ENCODE assay signal across 8 cellular contexts in genomic region chr14:95196268-95196667, GRCh38. TPM values are rescaled to one million over a fixed set of nuclear protein-coding genes. Genes with fewer than 3 reads are reported as not detected.
DNase-seq lines count a peak whose midpoint lies in the region; ATAC-seq, FAIRE-seq and TF ChIP-seq lines count a peak whose summit lies in the region.

No MANE protein-coding gene starts in this region.

- ATAC-seq in GM18873 (IDR thresholded peaks at IDR 0.05; ENCODE audit: low FRiP score, unreplicated experiment) (no peak), HG03442 (IDR thresholded peaks at IDR 0.05; ENCODE audit: unreplicated experiment) (no peak)

- no peaks in the 10 kb centered on the region for H3K9me3 ChIP-seq in small intestine (ENCODE audit: control insufficient read depth, low read depth)

- DNase-seq in SIG-M5 treated with dmso at 0.1 percent for 504 hours (lab: John Stamatoyannopoulos, UW; ENCODE audit: unreplicated experiment) (peak; percentile 55), SIG-M5 (lab: John Stamatoyannopoulos, UW) (no peak), Kasumi-1 (lab: John Stamatoyannopoulos, UW) (peak; percentile 49 to 52), choroid plexus epithelial cell (ENCODE audit: low read depth) (peak; percentile 26), small intestine (peak; percentile 62), T1000 (lab: John Stamatoyannopoulos, UW) (no peak)

- TF ChIP-seq CTCF in choroid plexus epithelial cell (conservative IDR thresholded peaks at IDR 0.05; ENCODE audit: low read depth, low read length), result peak; percentile 30

- WGBS in small intestine, 3 donors, result 16 to 41% (median 29%) methylated on average over 5 of the region's 5 CpGs

- H3K27me3 ChIP-seq in small intestine (ENCODE audit: control insufficient read depth in 2 of 2, insufficient read depth in 2 of 2, low read length in 2 of 2), result no peaks in the 10 kb centered on the region

- H3K4me3 ChIP-seq in choroid plexus epithelial cell (ENCODE audit: low read depth, low read length), result no peak overlapping the region
- H3K4me3 ChIP-seq in small intestine (ENCODE audit: low read depth in 1 of 2, low read length in 2 of 2), result no peak overlapping the region

- peaks cover 0 to 2% of the 10 kb centered on the region in 2 donors for H3K36me3 ChIP-seq in small intestine (ENCODE audit: control insufficient read depth in 2 of 2, insufficient read depth in 2 of 2, low read length in 2 of 2)

- no peak for FAIRE-seq in small intestine (lab: Jason Lieb, UNC)

- no peaks in the 10 kb centered on the region for H3K4me1 ChIP-seq in small intestine (ENCODE audit: control insufficient read depth in 2 of 2, insufficient read depth in 1 of 2, low read depth in 1 of 2, low read length in 1 of 2)

- no peak overlapping the region for H3K27ac ChIP-seq in small intestine (ENCODE audit: low read depth in 1 of 2, low read length in 1 of 2)

RNA-seq across cellular contexts. Expression of gene DICER1, which starts 38.9 kb away (rescaled TPM):
- 1 to 10 TPM; 7.3 to 8.5 (median 7.7) TPM for polyA plus RNA-seq in small intestine

Comparison
In these comparisons a context has a peak if more than half of its experiments do, and no peak if none do; other contexts are left out.
1. DNase-seq: peak in SIG-M5 treated with dmso at 0.1 percent for 504 hours (single experiment), Kasumi-1 (2 of 2), choroid plexus epithelial cell (single experiment) and small intestine (single experiment); none in SIG-M5 (single experiment) and T1000 (single experiment).